ENCODE assay signal across 1 cellular context in genomic region chr5:74897049-74897448, GRCh38.
TF ChIP-seq lines count a peak whose summit lies in the region.

No MANE protein-coding gene starts in this region.

TF ChIP-seq in WTC11, 78 proteins besides CTCF, POLR2A, EP300 and RAD21 (continued from another document):
- TF ChIP-seq AFF4 (CRISPR knock-in tag; IDR thresholded peaks at IDR 0.05; ENCODE audit: borderline replicate concordance) (no peak), RORB (CRISPR knock-in tag; IDR thresholded peaks at IDR 0.05) (no peak), STAT6 (CRISPR knock-in tag; conservative IDR thresholded peaks at IDR 0.05; ENCODE audit: low read depth) (no peak), USF1 (CRISPR knock-in tag; IDR thresholded peaks at IDR 0.05) (no peak), ESRRA (CRISPR knock-in tag; IDR thresholded peaks at IDR 0.05; ENCODE audit: borderline replicate concordance) (no peak), CREB1 (CRISPR knock-in tag; IDR thresholded peaks at IDR 0.05) (no peak), TEAD1 (CRISPR knock-in tag; IDR thresholded peaks at IDR 0.05) (no peak), MYBL2 (CRISPR knock-in tag; IDR thresholded peaks at IDR 0.05) (no peak), SOX15 (CRISPR knock-in tag; IDR thresholded peaks at IDR 0.05) (no peak), ZNF425 (CRISPR knock-in tag; conservative IDR thresholded peaks at IDR 0.05) (no peak)
